In genomic region chr9:136258299-136258625, GRCh38 we compare ENCODE assay signal across 25 cellular contexts. TPM values are rescaled to one million over a fixed set of nuclear protein-coding genes. Genes with fewer than 3 reads are reported as not detected.
DNase-seq lines count a peak whose midpoint lies in the region; ATAC-seq, FAIRE-seq and TF ChIP-seq lines count a peak whose summit lies in the region.
"Had no signal": no experiment of that assay in that cellular context is flagged by ENCODE, and none has a peak within 500 bp of the region (broad histone marks: within the 10 kb centered on the region; RNA-seq: fewer than 3 reads in every experiment).

No MANE protein-coding gene starts in this region.

- peak overlapping the region; percentile 69 for H3K4me3 ChIP-seq in BLaER1
- H3K4me3 ChIP-seq in HEK293 (ENCODE audit: low read depth, low read length) = no peak overlapping the region
- H3K4me3 ChIP-seq in kidney (ENCODE audit: low read length in 2 of 2) = no peak overlapping the region
- H3K4me3 ChIP-seq: A549, GM23338 had no signal

- H3K9me3 ChIP-seq in BLaER1 (no peaks in the 10 kb centered on the region), HEK293 (ENCODE audit: control insufficient read depth, insufficient read depth, low read depth, low read length) (no peaks in the 10 kb centered on the region), kidney (ENCODE audit: control insufficient read depth in 1 of 2, low read length in 2 of 2) (no peaks in the 10 kb centered on the region)
- H3K9me3 ChIP-seq: A549, BE2C, Caco-2 had no signal

- peaks cover 83% of the 10 kb centered on the region for H3K4me1 ChIP-seq in BLaER1
- no peaks in the 10 kb centered on the region for H3K4me1 ChIP-seq in HEK293 (ENCODE audit: control insufficient read depth, insufficient read depth, low read length)
- H3K4me1 ChIP-seq in kidney (ENCODE audit: control insufficient read depth in 1 of 2, insufficient read depth in 1 of 2, low read depth in 1 of 2, low read length in 2 of 2) = no peaks in the 10 kb centered on the region
- H3K4me1 ChIP-seq: Caco-2 had no signal

- POLR2A ChIA-PET in HEK293 (lab: Yijun Ruan, JAX) = no interaction called here

- TF ChIP-seq CTCF in HEK293 (tag by site-specific recombination; IDR thresholded peaks at IDR 0.05) (no peak), kidney (IDR thresholded peaks at IDR 0.05; ENCODE audit: borderline replicate concordance, extremely low read depth, insufficient read depth) (no peak)

- peak overlapping the region; percentile 94 for H3K27ac ChIP-seq in BLaER1
- no peak overlapping the region for H3K27ac ChIP-seq in HEK293 (ENCODE audit: extremely low read depth, low read depth, low read length)
- H3K27ac ChIP-seq in kidney (ENCODE audit: low read depth in 2 of 2, low read length in 2 of 2) = no peak overlapping the region
- H3K27ac ChIP-seq: A549, C4-2B had no signal

- no peaks in the 10 kb centered on the region for H4K20me1 ChIP-seq in BLaER1

- H3K4me2 ChIP-seq in BLaER1 = peak overlapping the region; percentile 93
- H3K4me2 ChIP-seq: A549, GM23338 had no signal

- FAIRE-seq in kidney (lab: Jason Lieb, UNC) = no peak
- FAIRE-seq: A549, G401.6, GM12892, GM19239 had no signal

- DNase-seq in kidney (peak; percentile 58), GM19240 (ENCODE audit: insufficient read length, low spot score) (no peak), RPMI8226 (no peak)
- DNase-seq: 8988T; ACHN; AML-193; BE2C; Caco-2; CD4-positive, CD25-positive, alpha-beta regulatory T cell; DMS153; DND-41; H9; HFFc6 had no signal

- peak overlapping the region; percentile 84 for H3K9ac ChIP-seq in BLaER1
- no peak overlapping the region for H3K9ac ChIP-seq in kidney (ENCODE audit: low read length in 2 of 2)

- CTCF ChIA-PET in HEK293 (lab: Yijun Ruan, JAX) = no interaction called here

- H3K36me3 ChIP-seq in BLaER1 = no peaks in the 10 kb centered on the region
- no peaks in the 10 kb centered on the region for H3K36me3 ChIP-seq in HEK293 (ENCODE audit: control insufficient read depth in 2 of 2, insufficient read depth in 1 of 2, low read length in 2 of 2)
- H3K36me3 ChIP-seq in kidney (ENCODE audit: control insufficient read depth in 1 of 2, insufficient read depth in 2 of 2, low read length in 2 of 2) = no peaks in the 10 kb centered on the region
- H3K36me3 ChIP-seq: BE2C had no signal

- H3K27me3 ChIP-seq in BLaER1 = no peaks in the 10 kb centered on the region
- H3K27me3 ChIP-seq: BE2C had no signal

- ATAC-seq in GM18873 (IDR thresholded peaks at IDR 0.05; ENCODE audit: low FRiP score, unreplicated experiment) = no peak
- ATAC-seq: A549; CD8-positive, alpha-beta T cell; GM23338; HCT116 had no signal

- intact Hi-C loops in kidney (cut with DNase I) = no loop called here

TF ChIP-seq in HEK293, 187 proteins besides CTCF, POLR2A, EP300 and RAD21:
- TF ChIP-seq GLIS1 (tag by site-specific recombination; IDR thresholded peaks at IDR 0.05) (peak; percentile 4; the same call in 1 of the 2 replicates), ZNF112 (tag by site-specific recombination; IDR thresholded peaks at IDR 0.05) (no peak)

RNA-seq across cellular contexts. Expression of gene QSOX2, which starts 12.7 kb away (rescaled TPM):
- total RNA-seq in kidney = 10.1 TPM
- 4.0 TPM for polyA plus RNA-seq in kidney (ENCODE audit: insufficient read depth, low read depth, low replicate concordance)

RNA-seq across cellular contexts. Expression of gene CCDC187, which starts 45.6 kb away (rescaled TPM):
- total RNA-seq in kidney = 2.3 TPM
- 0.84 TPM for polyA plus RNA-seq in kidney (ENCODE audit: insufficient read depth, low read depth, low replicate concordance)
- total RNA-seq: CD4-positive, CD25-positive, alpha-beta regulatory T cell; H4; HFFc6 had no signal
- polyA plus RNA-seq: CD4-positive, CD25-positive, alpha-beta regulatory T cell; GM23338 had no signal

RNA-seq across cellular contexts. Expression of gene LHX3, which starts 53.3 kb away (rescaled TPM):
- not detected for total RNA-seq in kidney
- not detected for polyA plus RNA-seq in kidney (ENCODE audit: insufficient read depth, low read depth, low replicate concordance)
- total RNA-seq: CD4-positive, CD25-positive, alpha-beta regulatory T cell; GM23338; H4; H9; HFFc6 had no signal
- polyA plus RNA-seq: CD4-positive, CD25-positive, alpha-beta regulatory T cell had no signal
